ENCODE assay signal across 1 cellular context in the genomic region with DNA sequence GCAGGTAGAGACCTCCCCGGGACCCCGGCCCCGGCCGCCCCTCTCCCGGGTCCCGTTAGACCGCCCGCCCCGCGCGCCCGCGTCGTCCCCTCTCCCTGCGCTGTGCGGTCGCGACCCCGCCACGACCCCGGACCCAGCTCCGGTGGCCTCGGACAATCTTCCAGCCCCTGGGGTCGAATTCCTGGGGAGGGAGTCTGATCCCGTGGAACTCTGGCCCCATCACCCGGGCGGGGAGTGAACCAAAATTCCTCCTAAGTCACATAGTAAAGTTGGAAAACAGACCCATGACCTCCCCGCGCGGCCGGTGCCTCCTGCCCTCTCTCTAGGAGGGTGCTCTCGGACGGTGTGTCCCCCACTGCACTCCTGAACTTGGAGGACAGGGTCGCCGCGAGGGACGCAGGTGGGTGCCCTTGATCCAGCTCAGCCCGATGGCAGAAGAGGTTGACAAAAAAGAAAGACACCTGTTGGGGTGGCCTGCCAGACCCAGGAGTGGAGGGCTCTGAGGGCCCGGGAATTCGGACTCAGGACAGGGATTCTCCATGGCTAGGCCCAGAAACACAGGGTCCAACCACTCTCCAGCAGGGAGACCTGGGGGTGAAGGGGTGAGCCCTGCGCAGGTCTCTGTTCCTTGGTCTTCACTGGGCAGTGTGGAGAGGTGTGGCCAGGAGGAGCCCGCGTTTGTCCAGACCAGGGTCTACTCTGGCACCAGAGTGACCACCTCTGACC.
TF ChIP-seq lines count a peak whose summit lies in the region.

No MANE protein-coding gene starts in this region.

TF ChIP-seq in K562, 482 proteins besides CTCF, POLR2A, EP300 and RAD21 (continues in another document):
- TF ChIP-seq NR2C2 (CRISPR knock-in tag; IDR thresholded peaks at IDR 0.05): no peak; the same call in 1 of the 2 replicates
- TF ChIP-seq NR2C2 (tag; IDR thresholded peaks at IDR 0.05): peak; percentile 67; the same call in 1 of the 2 replicates
- peak; percentile 50 for TF ChIP-seq TEAD4 (IDR thresholded peaks at IDR 0.05; ENCODE audit: low read length)
- TF ChIP-seq TEAD4 (CRISPR knock-in tag; IDR thresholded peaks at IDR 0.05; ENCODE audit: borderline replicate concordance): 0 out of 2 replicates have a peak, but pooled peaks have one; percentile 36
- TF ChIP-seq TEAD2 (tag; IDR thresholded peaks at IDR 0.05): 0 out of 2 replicates have a peak, but pooled peaks have one; percentile 11
- TF ChIP-seq ARID1B (IDR thresholded peaks at IDR 0.05): no peak
- TF ChIP-seq ZNF316 (IDR thresholded peaks at IDR 0.05): no peak
- TF ChIP-seq NRF1 (conservative IDR thresholded peaks at IDR 0.05 in 1 of 2, IDR thresholded peaks at IDR 0.05 in 1 of 2): peak; percentile 77 to 78
- TF ChIP-seq ADNP (tag; IDR thresholded peaks at IDR 0.05): no peak
- no peak for TF ChIP-seq HDAC1 (IDR thresholded peaks at IDR 0.05)
- peak in 1 of 2 experiments; percentile 27; a peak in 1 of 4 replicates for TF ChIP-seq ARNT (IDR thresholded peaks at IDR 0.05)
- TF ChIP-seq MBD2 (IDR thresholded peaks at IDR 0.05; ENCODE audit: borderline replicate concordance, low read depth): peak; percentile 3; the same call in 1 of the 2 replicates
- no peak for TF ChIP-seq KAT7 (CRISPR knock-in tag; IDR thresholded peaks at IDR 0.05; ENCODE audit: borderline replicate concordance)
- TF ChIP-seq ESRRA (IDR thresholded peaks at IDR 0.05; ENCODE audit: borderline replicate concordance, low read depth): no peak
- TF ChIP-seq ILF3 (IDR thresholded peaks at IDR 0.05; ENCODE audit: borderline replicate concordance): no peak
- peak; percentile 28; the same call in 1 of the 2 replicates for TF ChIP-seq ZC3H4 (CRISPR knock-in tag; IDR thresholded peaks at IDR 0.05; ENCODE audit: borderline replicate concordance)
- TF ChIP-seq ZEB2 (IDR thresholded peaks at IDR 0.05): no peak
- TF ChIP-seq, protein P1, sequence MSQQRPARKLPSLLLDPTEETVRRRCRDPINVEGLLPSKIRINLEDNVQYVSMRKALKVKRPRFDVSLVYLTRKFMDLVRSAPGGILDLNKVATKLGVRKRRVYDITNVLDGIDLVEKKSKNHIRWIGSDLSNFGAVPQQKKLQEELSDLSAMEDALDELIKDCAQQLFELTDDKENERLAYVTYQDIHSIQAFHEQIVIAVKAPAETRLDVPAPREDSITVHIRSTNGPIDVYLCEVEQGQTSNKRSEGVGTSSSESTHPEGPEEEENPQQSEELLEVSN (IDR thresholded peaks at IDR 0.05; ENCODE audit: borderline replicate concordance in 1 of 2, extremely low read depth in 1 of 2, insufficient read depth in 1 of 2, insufficient read length in 1 of 2, low read depth in 1 of 2, low read length in 1 of 2, poor library complexity in 1 of 2, severe bottlenecking in 1 of 2): no peak
- TF ChIP-seq, protein P2, sequence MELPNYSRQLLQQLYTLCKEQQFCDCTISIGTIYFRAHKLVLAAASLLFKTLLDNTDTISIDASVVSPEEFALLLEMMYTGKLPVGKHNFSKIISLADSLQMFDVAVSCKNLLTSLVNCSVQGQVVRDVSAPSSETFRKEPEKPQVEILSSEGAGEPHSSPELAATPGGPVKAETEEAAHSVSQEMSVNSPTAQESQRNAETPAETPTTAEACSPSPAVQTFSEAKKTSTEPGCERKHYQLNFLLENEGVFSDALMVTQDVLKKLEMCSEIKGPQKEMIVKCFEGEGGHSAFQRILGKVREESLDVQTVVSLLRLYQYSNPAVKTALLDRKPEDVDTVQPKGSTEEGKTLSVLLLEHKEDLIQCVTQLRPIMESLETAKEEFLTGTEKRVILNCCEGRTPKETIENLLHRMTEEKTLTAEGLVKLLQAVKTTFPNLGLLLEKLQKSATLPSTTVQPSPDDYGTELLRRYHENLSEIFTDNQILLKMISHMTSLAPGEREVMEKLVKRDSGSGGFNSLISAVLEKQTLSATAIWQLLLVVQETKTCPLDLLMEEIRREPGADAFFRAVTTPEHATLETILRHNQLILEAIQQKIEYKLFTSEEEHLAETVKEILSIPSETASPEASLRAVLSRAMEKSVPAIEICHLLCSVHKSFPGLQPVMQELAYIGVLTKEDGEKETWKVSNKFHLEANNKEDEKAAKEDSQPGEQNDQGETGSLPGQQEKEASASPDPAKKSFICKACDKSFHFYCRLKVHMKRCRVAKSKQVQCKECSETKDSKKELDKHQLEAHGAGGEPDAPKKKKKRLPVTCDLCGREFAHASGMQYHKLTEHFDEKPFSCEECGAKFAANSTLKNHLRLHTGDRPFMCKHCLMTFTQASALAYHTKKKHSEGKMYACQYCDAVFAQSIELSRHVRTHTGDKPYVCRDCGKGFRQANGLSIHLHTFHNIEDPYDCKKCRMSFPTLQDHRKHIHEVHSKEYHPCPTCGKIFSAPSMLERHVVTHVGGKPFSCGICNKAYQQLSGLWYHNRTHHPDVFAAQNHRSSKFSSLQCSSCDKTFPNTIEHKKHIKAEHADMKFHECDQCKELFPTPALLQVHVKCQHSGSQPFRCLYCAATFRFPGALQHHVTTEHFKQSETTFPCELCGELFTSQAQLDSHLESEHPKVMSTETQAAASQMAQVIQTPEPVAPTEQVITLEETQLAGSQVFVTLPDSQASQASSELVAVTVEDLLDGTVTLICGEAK (IDR thresholded peaks at IDR 0.05): peak; percentile 37; the same call in 1 of the 2 replicates
- TF ChIP-seq, protein P2 (CRISPR knock-in tag; IDR thresholded peaks at IDR 0.05): no peak
- no peak for TF ChIP-seq NR2F6 (CRISPR knock-in tag; IDR thresholded peaks at IDR 0.05)
- TF ChIP-seq, protein P3, sequence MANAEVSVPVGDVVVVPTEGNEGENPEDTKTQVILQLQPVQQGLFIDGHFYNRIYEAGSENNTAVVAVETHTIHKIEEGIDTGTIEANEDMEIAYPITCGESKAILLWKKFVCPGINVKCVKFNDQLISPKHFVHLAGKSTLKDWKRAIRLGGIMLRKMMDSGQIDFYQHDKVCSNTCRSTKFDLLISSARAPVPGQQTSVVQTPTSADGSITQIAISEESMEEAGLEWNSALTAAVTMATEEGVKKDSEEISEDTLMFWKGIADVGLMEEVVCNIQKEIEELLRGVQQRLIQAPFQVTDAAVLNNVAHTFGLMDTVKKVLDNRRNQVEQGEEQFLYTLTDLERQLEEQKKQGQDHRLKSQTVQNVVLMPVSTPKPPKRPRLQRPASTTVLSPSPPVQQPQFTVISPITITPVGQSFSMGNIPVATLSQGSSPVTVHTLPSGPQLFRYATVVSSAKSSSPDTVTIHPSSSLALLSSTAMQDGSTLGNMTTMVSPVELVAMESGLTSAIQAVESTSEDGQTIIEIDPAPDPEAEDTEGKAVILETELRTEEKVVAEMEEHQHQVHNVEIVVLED (CRISPR knock-in tag; IDR thresholded peaks at IDR 0.05): no peak
- TF ChIP-seq KLF10 (CRISPR knock-in tag; IDR thresholded peaks at IDR 0.05): no peak
- TF ChIP-seq POLR2AphosphoS5 (IDR thresholded peaks at IDR 0.05; ENCODE audit: control insufficient read depth, insufficient read depth, low read depth, low read length): peak; percentile 13; the same call in 1 of the 2 replicates
- TF ChIP-seq TCF3 (CRISPR knock-in tag; IDR thresholded peaks at IDR 0.05): no peak
- TF ChIP-seq EHMT2 (IDR thresholded peaks at IDR 0.05): no peak
- 0 out of 2 replicates have a peak, but pooled peaks have one; percentile 1 for TF ChIP-seq CREM (IDR thresholded peaks at IDR 0.05; ENCODE audit: low read depth)
- TF ChIP-seq RBFOX2 (IDR thresholded peaks at IDR 0.05; ENCODE audit: low read depth, low read length): peak; percentile 31
- TF ChIP-seq ZNF253 (CRISPR knock-in tag; conservative IDR thresholded peaks at IDR 0.05): no peak
- no peak for TF ChIP-seq SIN3A (IDR thresholded peaks at IDR 0.05; ENCODE audit: borderline replicate concordance in 2 of 2, control insufficient read depth in 1 of 2, low read depth in 2 of 2, low read length in 2 of 2)
- TF ChIP-seq PHB (CRISPR knock-in tag; IDR thresholded peaks at IDR 0.05): peak; percentile 70; the same call in 1 of the 2 replicates
- no peak for TF ChIP-seq MXI1 (IDR thresholded peaks at IDR 0.05; ENCODE audit: low read depth, low read length)
- TF ChIP-seq ZNF143 (CRISPR knock-in tag; IDR thresholded peaks at IDR 0.05): 0 out of 2 replicates have a peak, but pooled peaks have one; percentile 30
- no peak for TF ChIP-seq U2AF2 (optimal IDR thresholded peaks at IDR 0.05; ENCODE audit: low read depth, low read length)
- no peak for TF ChIP-seq PTRF (tag; IDR thresholded peaks at IDR 0.05)
- peak; percentile 32 for TF ChIP-seq HNRNPLL (IDR thresholded peaks at IDR 0.05; ENCODE audit: low read depth, low read length, poor library complexity, severe bottlenecking)
- TF ChIP-seq, protein P4, sequence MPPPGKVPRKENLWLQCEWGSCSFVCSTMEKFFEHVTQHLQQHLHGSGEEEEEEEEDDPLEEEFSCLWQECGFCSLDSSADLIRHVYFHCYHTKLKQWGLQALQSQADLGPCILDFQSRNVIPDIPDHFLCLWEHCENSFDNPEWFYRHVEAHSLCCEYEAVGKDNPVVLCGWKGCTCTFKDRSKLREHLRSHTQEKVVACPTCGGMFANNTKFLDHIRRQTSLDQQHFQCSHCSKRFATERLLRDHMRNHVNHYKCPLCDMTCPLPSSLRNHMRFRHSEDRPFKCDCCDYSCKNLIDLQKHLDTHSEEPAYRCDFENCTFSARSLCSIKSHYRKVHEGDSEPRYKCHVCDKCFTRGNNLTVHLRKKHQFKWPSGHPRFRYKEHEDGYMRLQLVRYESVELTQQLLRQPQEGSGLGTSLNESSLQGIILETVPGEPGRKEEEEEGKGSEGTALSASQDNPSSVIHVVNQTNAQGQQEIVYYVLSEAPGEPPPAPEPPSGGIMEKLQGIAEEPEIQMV (tag; conservative IDR thresholded peaks at IDR 0.05; ENCODE audit: low read depth): no peak
- no peak for TF ChIP-seq ZNF263 (CRISPR knock-in tag; IDR thresholded peaks at IDR 0.05; ENCODE audit: borderline replicate concordance)
- TF ChIP-seq, protein P5, sequence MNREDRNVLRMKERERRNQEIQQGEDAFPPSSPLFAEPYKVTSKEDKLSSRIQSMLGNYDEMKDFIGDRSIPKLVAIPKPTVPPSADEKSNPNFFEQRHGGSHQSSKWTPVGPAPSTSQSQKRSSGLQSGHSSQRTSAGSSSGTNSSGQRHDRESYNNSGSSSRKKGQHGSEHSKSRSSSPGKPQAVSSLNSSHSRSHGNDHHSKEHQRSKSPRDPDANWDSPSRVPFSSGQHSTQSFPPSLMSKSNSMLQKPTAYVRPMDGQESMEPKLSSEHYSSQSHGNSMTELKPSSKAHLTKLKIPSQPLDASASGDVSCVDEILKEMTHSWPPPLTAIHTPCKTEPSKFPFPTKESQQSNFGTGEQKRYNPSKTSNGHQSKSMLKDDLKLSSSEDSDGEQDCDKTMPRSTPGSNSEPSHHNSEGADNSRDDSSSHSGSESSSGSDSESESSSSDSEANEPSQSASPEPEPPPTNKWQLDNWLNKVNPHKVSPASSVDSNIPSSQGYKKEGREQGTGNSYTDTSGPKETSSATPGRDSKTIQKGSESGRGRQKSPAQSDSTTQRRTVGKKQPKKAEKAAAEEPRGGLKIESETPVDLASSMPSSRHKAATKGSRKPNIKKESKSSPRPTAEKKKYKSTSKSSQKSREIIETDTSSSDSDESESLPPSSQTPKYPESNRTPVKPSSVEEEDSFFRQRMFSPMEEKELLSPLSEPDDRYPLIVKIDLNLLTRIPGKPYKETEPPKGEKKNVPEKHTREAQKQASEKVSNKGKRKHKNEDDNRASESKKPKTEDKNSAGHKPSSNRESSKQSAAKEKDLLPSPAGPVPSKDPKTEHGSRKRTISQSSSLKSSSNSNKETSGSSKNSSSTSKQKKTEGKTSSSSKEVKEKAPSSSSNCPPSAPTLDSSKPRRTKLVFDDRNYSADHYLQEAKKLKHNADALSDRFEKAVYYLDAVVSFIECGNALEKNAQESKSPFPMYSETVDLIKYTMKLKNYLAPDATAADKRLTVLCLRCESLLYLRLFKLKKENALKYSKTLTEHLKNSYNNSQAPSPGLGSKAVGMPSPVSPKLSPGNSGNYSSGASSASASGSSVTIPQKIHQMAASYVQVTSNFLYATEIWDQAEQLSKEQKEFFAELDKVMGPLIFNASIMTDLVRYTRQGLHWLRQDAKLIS (CRISPR knock-in tag; IDR thresholded peaks at IDR 0.05): 0 out of 2 replicates have a peak, but pooled peaks have one; percentile 1
- TF ChIP-seq ATF7 (IDR thresholded peaks at IDR 0.05): no peak
- no peak for TF ChIP-seq HMGN3 (IDR thresholded peaks at IDR 0.05; ENCODE audit: borderline replicate concordance, extremely low read depth, insufficient read length, low read depth, low read length)
